8 cellular contexts compared by ENCODE assay signal in the genomic region with DNA sequence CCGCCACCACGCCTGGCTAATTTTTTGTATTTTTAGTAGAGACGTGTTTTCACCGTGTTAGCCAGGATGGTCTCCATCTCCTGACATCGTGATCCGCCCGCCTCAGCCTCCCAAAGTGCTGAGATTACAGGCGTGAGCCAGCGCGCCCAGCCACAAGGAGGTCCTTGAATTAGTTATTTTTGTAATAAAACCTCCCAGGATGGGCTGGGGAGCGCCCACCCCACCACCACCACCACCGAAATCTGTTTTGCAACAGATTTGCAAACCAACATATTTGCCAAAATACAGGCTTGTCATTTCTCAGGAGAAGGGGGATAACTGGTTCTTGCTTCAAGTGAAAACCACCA.
DNase-seq lines count a peak whose midpoint lies in the region; ATAC-seq, FAIRE-seq and TF ChIP-seq lines count a peak whose summit lies in the region.
"Not testable (repeated sequence)": the region's sequence is repeated elsewhere in the genome, so short reads cannot be mapped to it uniquely, and the experiment has no call there.

No MANE protein-coding gene starts in this region.

- H2BK5ac ChIP-seq in trophoblast cell (ENCODE audit: low read depth, low read length, poor library complexity) = not testable (repeated sequence)

- H3K79me1 ChIP-seq in trophoblast cell (ENCODE audit: low read length) = not testable (repeated sequence)

- not testable (repeated sequence) for H3K36me3 Mint-ChIP-seq in activated T-cell treated with anti-CD3 and anti-CD28 coated beads, Interleukin-2, amount 50 U/mL, for 24 hours (ENCODE audit: low read depth); central memory CD8-positive, alpha-beta T cell (ENCODE audit: insufficient read depth)

- POLR2A ChIA-PET in A549 (lab: Yijun Ruan, JAX) (interaction anchor here (0.7 kb wide), 1 partner anchor 70 kb away, joined by 4 read pairs; no protein-coding TSS in a partner anchor), HEK293 (lab: Yijun Ruan, JAX) (interaction anchor here (0.6 kb wide), 1 partner anchor 16 kb away, joined by 3 read pairs; no protein-coding TSS in a partner anchor)
- POLR2A ChIA-PET in SK-N-SH (lab: Yijun Ruan, JAX) = not testable (repeated sequence)

- FAIRE-seq in A549 (lab: Jason Lieb, UNC) = not testable (repeated sequence)

- not testable (repeated sequence) for H3K18ac ChIP-seq in trophoblast cell (ENCODE audit: low read length)

- H3K9me2 ChIP-seq in SK-N-SH = not testable (repeated sequence)

- not testable (repeated sequence) for H2BK12ac ChIP-seq in trophoblast cell (ENCODE audit: low read length)

- H3K9me3 Mint-ChIP-seq in activated T-cell treated with anti-CD3 and anti-CD28 coated beads, Interleukin-2, amount 50 U/mL, for 24 hours; central memory CD8-positive, alpha-beta T cell: not testable (repeated sequence)

- H3K4ac ChIP-seq in trophoblast cell (ENCODE audit: low read depth, low read length) = not testable (repeated sequence)

- TF ChIP-seq CTCF in A549 (IDR thresholded peaks at IDR 0.05); HEK293 (tag by site-specific recombination; IDR thresholded peaks at IDR 0.05); SK-N-SH (IDR thresholded peaks at IDR 0.05); left lung (IDR thresholded peaks at IDR 0.05): not testable (repeated sequence)

- H4K12ac ChIP-seq in trophoblast cell (ENCODE audit: low read depth, low read length) = not testable (repeated sequence)

- H4K20me1 ChIP-seq in SK-N-SH (ENCODE audit: insufficient read depth) = not testable (repeated sequence)

- H3F3A ChIP-seq in SK-N-SH (replicated peaks; ENCODE audit: insufficient read depth) = not testable (repeated sequence)

- H3K27me3 Mint-ChIP-seq in activated T-cell treated with anti-CD3 and anti-CD28 coated beads, Interleukin-2, amount 50 U/mL, for 24 hours; central memory CD8-positive, alpha-beta T cell: not testable (repeated sequence)

- H3K14ac ChIP-seq in trophoblast cell (ENCODE audit: low read length) = not testable (repeated sequence)

- H3K27ac ChIP-seq in A549 = peak overlapping the region; percentile 80 to 82
- not testable (repeated sequence) for H3K27ac ChIP-seq in HEK293 (ENCODE audit: extremely low read depth, low read depth, low read length); SK-N-SH (ENCODE audit: low read depth in 2 of 2, low read length in 1 of 2); trophoblast cell (ENCODE audit: low read depth, low read length)
- peak overlapping the region; percentile 86 to 90 for H3K27ac ChIP-seq in left lung
- peak overlapping the region; percentile 21 for H3K27ac ChIP-seq in temporal lobe (ENCODE audit: low read depth, low read length)

- TF ChIP-seq POLR2A in A549 (IDR thresholded peaks at IDR 0.05; ENCODE audit: low read length) = not testable (repeated sequence)

- peaks cover 30% of the 10 kb centered on the region for H3K4me1 ChIP-seq in A549
- H3K4me1 ChIP-seq in HEK293 (ENCODE audit: control insufficient read depth, insufficient read depth, low read length); SK-N-SH (ENCODE audit: control insufficient read depth in 1 of 2, insufficient read depth in 2 of 2, low read depth in 1 of 2, low read length in 1 of 2): not testable (repeated sequence)
- H3K4me1 ChIP-seq in left lung = peaks cover 4 to 50% of the 10 kb centered on the region in 2 donors
- peaks cover 12 to 13% of the 10 kb centered on the region in 2 experiments for H3K4me1 ChIP-seq in trophoblast cell (ENCODE audit: control insufficient read depth in 1 of 2, insufficient read depth in 2 of 2, low read length in 2 of 2)

- not testable (repeated sequence) for H3K27me3 ChIP-seq in SK-N-SH (ENCODE audit: insufficient read depth); left lung; trophoblast cell (ENCODE audit: insufficient read depth, low read length)

- peak overlapping the region; percentile 28 for H2BK120ac ChIP-seq in trophoblast cell (ENCODE audit: insufficient read depth, low read length, poor library complexity)

- not testable (repeated sequence) for ATAC-seq in A549; central memory CD8-positive, alpha-beta T cell (replicated peaks; ENCODE audit: extremely low read depth, poor library complexity, severe bottlenecking); left lung

- not testable (repeated sequence) for H4K8ac ChIP-seq in trophoblast cell (ENCODE audit: low read depth, low read length)

- 95% methylated on average over 12 of the region's 12 CpGs for WGBS in A549 (ENCODE audit: missing lambda C conversion rate)
- 90% methylated on average over 12 of the region's 12 CpGs for WGBS in SK-N-SH (ENCODE audit: low lambda C conversion rate)
- no CpG with 5 or more reads among the region's 12 CpGs for WGBS in trophoblast cell (ENCODE audit: extremely low coverage, insufficient coverage, insufficient read length)

- not testable (repeated sequence) for H3K36me3 ChIP-seq in HEK293 (ENCODE audit: control insufficient read depth in 2 of 2, insufficient read depth in 1 of 2, low read length in 2 of 2); SK-N-SH (replicated peaks in 1 of 2; ENCODE audit: control insufficient read depth in 1 of 2, insufficient read depth in 2 of 2, low read length in 1 of 2); left lung; trophoblast cell (ENCODE audit: control insufficient read depth in 1 of 2, insufficient read depth in 2 of 2, low read length in 2 of 2)

- H3K4me3 ChIP-seq in A549; HEK293 (ENCODE audit: low read depth, low read length); SK-N-SH (ENCODE audit: low read depth in 2 of 2, low read length in 1 of 2); trophoblast cell (ENCODE audit: low read depth, low read length): not testable (repeated sequence)
- H3K4me3 ChIP-seq in left lung = peak overlapping the region in 1 of 2 donors; percentile 26

- CTCF ChIA-PET in A549 (lab: Yijun Ruan, JAX) = interaction anchor here (0.6 to 4.9 kb wide), 47 partner anchors 9 to 979 kb away, joined by 3 to 56 read pairs (median 3); no protein-coding TSS in a partner anchor
- CTCF ChIA-PET in HEK293 (lab: Yijun Ruan, JAX) = interaction anchor here (0.5 to 3.5 kb wide), 32 partner anchors 9 to 1540 kb away, joined by 3 to 44 read pairs (median 4); a partner anchor contains a TSS
- CTCF ChIA-PET in SK-N-SH (lab: Yijun Ruan, JAX) = interaction anchor here (0.6 to 3.6 kb wide), 36 partner anchors 11 to 1459 kb away, joined by 3 to 45 read pairs (median 4); no protein-coding TSS in a partner anchor

- intact Hi-C loops in left lung (cut with DNase I) = not testable (repeated sequence)

- TF ChIP-seq RAD21 in A549 (conservative IDR thresholded peaks at IDR 0.05 in 1 of 2, IDR thresholded peaks at IDR 0.05 in 1 of 2); SK-N-SH (IDR thresholded peaks at IDR 0.05; ENCODE audit: low read length): not testable (repeated sequence)

- not testable (repeated sequence) for H2AK5ac ChIP-seq in trophoblast cell (ENCODE audit: low read length)

- not testable (repeated sequence) for H3K23ac ChIP-seq in trophoblast cell (ENCODE audit: low read length)

- H3K9me3 ChIP-seq in A549; HEK293 (ENCODE audit: control insufficient read depth, insufficient read depth, low read depth, low read length); SK-N-SH; left lung; trophoblast cell (ENCODE audit: insufficient read depth, low read depth, low read length): not testable (repeated sequence)

- H2AFZ ChIP-seq in SK-N-SH (ENCODE audit: low read depth) = 0 out of 2 replicates have a peak overlapping the region, but pooled peaks have one; percentile 93
- not testable (repeated sequence) for H2AFZ ChIP-seq in trophoblast cell (ENCODE audit: insufficient read depth, low read length, poor library complexity)

- DNase-seq in A549 (ENCODE audit: low read depth in 1 of 2, low spot score in 1 of 2); SK-N-SH; central memory CD8-positive, alpha-beta T cell (ENCODE audit: low spot score in 2 of 2); left lung; trophoblast cell: not testable (repeated sequence)
- peak; percentile 37 for DNase-seq in activated T-cell treated with anti-CD3 and anti-CD28 coated beads, Interleukin-2, amount 50 U/mL, for 24 hours

- H3K9ac ChIP-seq in SK-N-SH; trophoblast cell (ENCODE audit: low read length): not testable (repeated sequence)

- H3K4me3 Mint-ChIP-seq in activated T-cell treated with anti-CD3 and anti-CD28 coated beads, Interleukin-2, amount 50 U/mL, for 24 hours = peak overlapping the region; percentile 75
- H3K4me3 Mint-ChIP-seq in central memory CD8-positive, alpha-beta T cell = peak overlapping the region; percentile 83

- peak overlapping the region; percentile 92 for H3K27ac Mint-ChIP-seq in activated T-cell treated with anti-CD3 and anti-CD28 coated beads, Interleukin-2, amount 50 U/mL, for 24 hours
- H3K27ac Mint-ChIP-seq in central memory CD8-positive, alpha-beta T cell (ENCODE audit: low read depth) = peak overlapping the region; percentile 97

- not testable (repeated sequence) for H3K79me2 ChIP-seq in SK-N-SH (ENCODE audit: insufficient read depth); trophoblast cell (ENCODE audit: control insufficient read depth, insufficient read depth, low read length, poor library complexity)

- H3K4me1 Mint-ChIP-seq in activated T-cell treated with anti-CD3 and anti-CD28 coated beads, Interleukin-2, amount 50 U/mL, for 24 hours (ENCODE audit: low read depth); central memory CD8-positive, alpha-beta T cell: not testable (repeated sequence)

- H4K91ac ChIP-seq in trophoblast cell (ENCODE audit: low read depth, low read length) = peak overlapping the region; percentile 13

- TF ChIP-seq EP300 in A549 (IDR thresholded peaks at IDR 0.05); SK-N-SH (IDR thresholded peaks at IDR 0.05; ENCODE audit: borderline replicate concordance in 1 of 2, low read depth in 1 of 2, low read length in 1 of 2): not testable (repeated sequence)

- H3K4me2 ChIP-seq in A549 (peak overlapping the region; percentile 69), SK-N-SH (peak overlapping the region; percentile 62; the same call in 1 of the 2 replicates)
- H3K4me2 ChIP-seq in trophoblast cell (ENCODE audit: low read length) = not testable (repeated sequence)
